19 cellular contexts compared by ENCODE assay signal in the genomic region with DNA sequence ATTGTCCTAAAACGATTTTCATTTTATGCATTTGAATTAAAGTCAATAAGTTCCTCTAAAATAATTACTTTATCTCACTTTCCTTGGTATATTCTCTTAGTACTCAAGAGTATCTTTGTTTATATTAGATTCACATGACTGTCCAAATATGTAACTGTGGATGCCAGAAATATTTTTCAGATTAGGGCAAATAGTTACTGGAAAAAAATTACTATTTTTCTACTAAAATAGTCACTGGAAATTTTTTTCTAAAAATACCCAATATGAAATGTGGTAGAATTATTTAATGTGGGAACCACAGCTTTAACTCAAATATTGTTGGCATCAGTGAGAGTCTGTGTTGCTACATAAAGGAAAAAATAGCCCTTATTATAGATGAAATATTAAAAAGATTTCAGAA.
"Had no signal": no experiment of that assay in that cellular context is flagged by ENCODE, and none has a peak within 500 bp of the region (broad histone marks: within the 10 kb centered on the region; RNA-seq: fewer than 3 reads in every experiment).

No MANE protein-coding gene starts in this region.

- H3K4me3 ChIP-seq: cardiac muscle cell, lower lobe of right lung, prostate gland, tibial artery, uterus had no signal

- H3K27me3 ChIP-seq: cardiac muscle cell, tibial artery, uterus had no signal

- H3K9me3 ChIP-seq: lower lobe of right lung, prostate gland, tibial artery, uterus had no signal

- H3K27ac ChIP-seq: cardiac muscle cell, lower lobe of right lung, prostate gland, tibial artery, uterus, VCaP had no signal

- ATAC-seq: activated CD8-positive, alpha-beta memory T cell treated with anti-CD3 and anti-CD28 coated beads, Interleukin-2, amount 10 ng/mL, durations not matched to agents 7 days and 5 days; left cardiac atrium; lower lobe of right lung; sciatic nerve; stimulated activated effector memory CD8-positive, alpha-beta T cell treated with anti-CD3 and anti-CD28 coated beads, Interleukin-12 subunit alpha, Interleukin-12 subunit beta, amount 100 ng/mL, for 72 hours had no signal

- H3K36me3 ChIP-seq: cardiac muscle cell, lower lobe of right lung, prostate gland, tibial artery, uterus had no signal

- DNase-seq: activated CD4-positive, alpha-beta T cell treated with anti-CD3 and anti-CD28 coated beads for 1 hour; activated CD4-positive, alpha-beta T cell treated with anti-CD3 and anti-CD28 coated beads, Interleukin-2, amount 50 U/mL, for 48 hours; activated CD8-positive, alpha-beta memory T cell treated with anti-CD3 and anti-CD28 coated beads, Interleukin-2, amount 10 ng/mL, durations not matched to agents 7 days and 5 days; activated naive CD4-positive, alpha-beta T cell treated with anti-CD3 and anti-CD28 coated beads, Interleukin-2, amount 10 ng/mL, durations not matched to agents 7 days and 5 days; activated T-cell treated with anti-CD3 and anti-CD28 coated beads, Interleukin-2, amount 50 U/mL, for 24 hours; foreskin melanocyte; head of caudate nucleus; left cardiac atrium; lower lobe of right lung; nephron progenitor cell; stimulated activated CD4-positive, alpha-beta T cell treated with anti-CD3 and anti-CD28 coated beads, Interleukin-12 subunit alpha, Interleukin-12 subunit beta, amount 100 ng/mL, for 4 hours; stimulated activated CD4-positive, alpha-beta T cell treated with anti-CD3 and anti-CD28 coated beads, Interleukin-2, amount 100 ng/mL, for 24 hours; tibial artery; uterus had no signal

- H3K4me1 ChIP-seq: lower lobe of right lung, prostate gland, uterus had no signal
